ENCODE assay signal across 10 cellular contexts in the genomic region with DNA sequence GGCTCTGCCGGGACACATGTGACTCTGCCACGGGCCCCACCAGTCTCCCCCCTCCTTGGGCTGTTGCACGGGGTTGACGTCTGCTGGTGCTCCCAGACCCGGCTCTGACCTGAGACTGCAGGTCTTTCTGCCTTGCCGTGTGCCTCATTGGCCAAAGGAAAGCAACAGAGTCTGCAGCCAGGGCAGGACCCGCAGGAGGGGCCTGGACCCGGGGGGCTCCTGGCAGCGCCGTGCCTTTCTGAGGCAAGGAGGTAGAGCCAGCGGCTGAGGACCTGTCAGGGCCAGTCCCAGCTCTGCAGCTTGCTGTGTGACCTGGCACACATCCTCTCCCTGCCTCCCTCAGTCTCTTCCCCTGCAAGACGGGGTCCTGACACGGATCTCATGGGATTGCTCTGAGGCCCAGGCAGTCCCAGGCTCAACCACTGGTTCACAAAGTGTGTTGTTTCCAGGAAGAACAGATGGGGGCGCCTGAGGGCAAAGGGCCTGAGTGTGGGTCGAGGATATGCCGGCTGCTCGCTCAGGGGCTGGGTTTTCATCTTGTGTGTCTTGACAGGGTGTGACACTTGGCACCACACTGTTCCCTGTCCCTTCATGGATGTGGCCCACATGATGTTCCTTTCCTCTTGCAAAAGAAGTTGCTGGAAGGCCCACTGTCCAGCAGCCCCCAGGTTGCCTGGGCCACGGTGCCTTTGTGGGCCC. TPM values are rescaled to one million over a fixed set of nuclear protein-coding genes. Genes with fewer than 3 reads are reported as not detected.
DNase-seq lines count a peak whose midpoint lies in the region; ATAC-seq and TF ChIP-seq lines count a peak whose summit lies in the region.
"Had no signal": no experiment of that assay in that cellular context is flagged by ENCODE, and none has a peak within 500 bp of the region (broad histone marks: within the 10 kb centered on the region; RNA-seq: fewer than 3 reads in every experiment).

No MANE protein-coding gene starts in this region.

- no peaks in the 10 kb centered on the region for H3K9me3 Mint-ChIP-seq in activated CD8-positive, alpha-beta memory T cell treated with anti-CD3 and anti-CD28 coated beads, Interleukin-2, amount 10 ng/mL, durations not matched to agents 7 days and 5 days (ENCODE audit: low read depth)
- H3K9me3 Mint-ChIP-seq in effector memory CD8-positive, alpha-beta T cell, result no peaks in the 10 kb centered on the region
- no peaks in the 10 kb centered on the region for H3K9me3 Mint-ChIP-seq in neural progenitor cell
- H3K9me3 Mint-ChIP-seq: mesothelial cell of epicardium had no signal

- no peak overlapping the region for H3K27ac ChIP-seq in neural progenitor cell
- H3K27ac ChIP-seq: upper lobe of left lung had no signal

- H3K4me1 ChIP-seq in neural progenitor cell, result no peaks in the 10 kb centered on the region
- H3K4me1 ChIP-seq: upper lobe of left lung had no signal

- no peaks in the 10 kb centered on the region for H3F3A ChIP-seq in neural progenitor cell (ENCODE audit: low read depth)

- ATAC-seq in activated CD8-positive, alpha-beta memory T cell treated with anti-CD3 and anti-CD28 coated beads, Interleukin-2, amount 10 ng/mL, durations not matched to agents 7 days and 5 days, result peak; percentile 77
- ATAC-seq in effector memory CD8-positive, alpha-beta T cell (replicated peaks), result peak; percentile 58
- ATAC-seq in GM19395 (IDR thresholded peaks at IDR 0.05; ENCODE audit: unreplicated experiment) (no peak), HG03025 (IDR thresholded peaks at IDR 0.05; ENCODE audit: low FRiP score, unreplicated experiment) (no peak)

- no peak overlapping the region for H3K9ac ChIP-seq in neural progenitor cell

- H3K27me3 Mint-ChIP-seq in activated CD8-positive, alpha-beta memory T cell treated with anti-CD3 and anti-CD28 coated beads, Interleukin-2, amount 10 ng/mL, durations not matched to agents 7 days and 5 days, result no peaks in the 10 kb centered on the region
- H3K27me3 Mint-ChIP-seq in effector memory CD8-positive, alpha-beta T cell, result no peaks in the 10 kb centered on the region
- no peaks in the 10 kb centered on the region for H3K27me3 Mint-ChIP-seq in neural progenitor cell (ENCODE audit: insufficient read depth, low read depth)

- CTCF ChIA-PET in activated CD8-positive, alpha-beta memory T cell treated with anti-CD3 and anti-CD28 coated beads, Interleukin-2, amount 10 ng/mL, durations not matched to agents 7 days and 5 days (lab: Charles Lee), result interaction anchor here (0.9 to 1.9 kb wide), 4 partner anchors 16 to 108 kb away, joined by 3 to 5 read pairs (median 4); partner anchors contain the start of gene GPR35

- H4K20me1 ChIP-seq in neural progenitor cell (ENCODE audit: low read depth), result peaks cover 11% of the 10 kb centered on the region

- H3K36me3 ChIP-seq in neural progenitor cell, result no peaks in the 10 kb centered on the region

- H3K4me1 Mint-ChIP-seq in activated CD8-positive, alpha-beta memory T cell treated with anti-CD3 and anti-CD28 coated beads, Interleukin-2, amount 10 ng/mL, durations not matched to agents 7 days and 5 days, result peaks cover 5% of the 10 kb centered on the region
- H3K4me1 Mint-ChIP-seq in effector memory CD8-positive, alpha-beta T cell (ENCODE audit: low read depth in 2 of 2), result peaks cover 4 to 12% of the 10 kb centered on the region in 2 donors
- no peaks in the 10 kb centered on the region for H3K4me1 Mint-ChIP-seq in neural progenitor cell
- H3K4me1 Mint-ChIP-seq: mesothelial cell of epicardium had no signal

- no peak overlapping the region for H3K4me3 ChIP-seq in neural progenitor cell
- H3K4me3 ChIP-seq: upper lobe of left lung had no signal

- no peak overlapping the region for H2AFZ ChIP-seq in neural progenitor cell (replicated peaks)

- no peak overlapping the region for H3K4me2 ChIP-seq in neural progenitor cell

- no peaks in the 10 kb centered on the region for H3K27me3 ChIP-seq in neural progenitor cell
- H3K27me3 ChIP-seq: upper lobe of left lung had no signal

- peak; percentile 55 for TF ChIP-seq CTCF in neural progenitor cell (IDR thresholded peaks at IDR 0.05)

- H3K9me3 ChIP-seq in neural progenitor cell (ENCODE audit: low read depth), result no peaks in the 10 kb centered on the region
- H3K9me3 ChIP-seq: upper lobe of left lung had no signal

- peaks cover 2% of the 10 kb centered on the region for H3K36me3 Mint-ChIP-seq in activated CD8-positive, alpha-beta memory T cell treated with anti-CD3 and anti-CD28 coated beads, Interleukin-2, amount 10 ng/mL, durations not matched to agents 7 days and 5 days
- peaks cover 18% of the 10 kb centered on the region for H3K36me3 Mint-ChIP-seq in effector memory CD8-positive, alpha-beta T cell (ENCODE audit: insufficient read depth)
- H3K36me3 Mint-ChIP-seq in neural progenitor cell, result peaks cover 5% of the 10 kb centered on the region

- H3K4me3 Mint-ChIP-seq in activated CD8-positive, alpha-beta memory T cell treated with anti-CD3 and anti-CD28 coated beads, Interleukin-2, amount 10 ng/mL, durations not matched to agents 7 days and 5 days, result no peak overlapping the region
- H3K4me3 Mint-ChIP-seq in effector memory CD8-positive, alpha-beta T cell, result no peak overlapping the region
- H3K4me3 Mint-ChIP-seq in neural progenitor cell, result no peak overlapping the region
- H3K4me3 Mint-ChIP-seq: mesothelial cell of epicardium had no signal

- DNase-seq in activated CD8-positive, alpha-beta memory T cell treated with anti-CD3 and anti-CD28 coated beads, Interleukin-2, amount 10 ng/mL, durations not matched to agents 7 days and 5 days, result peak; percentile 78
- DNase-seq in activated CD8-positive, alpha-beta memory T cell treated with anti-CD3 and anti-CD28 coated beads, Interleukin-2, amount 50 U/mL, for 48 hours, result no peak
- DNase-seq in OCI-M1 (lab: John Stamatoyannopoulos, UW) (peak; percentile 68), neural progenitor cell (ENCODE audit: low spot score) (peak; percentile 61), NCI-H128 (lab: John Stamatoyannopoulos, UW; ENCODE audit: unreplicated experiment) (no peak)
- DNase-seq in effector memory CD8-positive, alpha-beta T cell, result peak; percentile 19 to 31 (median 25)

- H3K79me2 ChIP-seq in neural progenitor cell (ENCODE audit: low read depth), result peaks cover under 1% of the 10 kb centered on the region

- peak overlapping the region; percentile 60 for H3K27ac Mint-ChIP-seq in activated CD8-positive, alpha-beta memory T cell treated with anti-CD3 and anti-CD28 coated beads, Interleukin-2, amount 10 ng/mL, durations not matched to agents 7 days and 5 days
- peak overlapping the region in 1 of 2 donors; percentile 41 for H3K27ac Mint-ChIP-seq in effector memory CD8-positive, alpha-beta T cell
- no peak overlapping the region for H3K27ac Mint-ChIP-seq in neural progenitor cell
- H3K27ac Mint-ChIP-seq: mesothelial cell of epicardium had no signal

RNA-seq across cellular contexts. Expression of gene CAPN10, which starts 9.0 kb away (rescaled TPM):
- 10 to 100 TPM; 54.0 to 75.8 TPM for total RNA-seq in activated CD8-positive, alpha-beta memory T cell treated with anti-CD3 and anti-CD28 coated beads, Interleukin-2, amount 10 ng/mL, durations not matched to agents 7 days and 5 days
- total RNA-seq in neural progenitor cell (ENCODE audit: low replicate concordance), result 16.1 and 62.9 TPM in 2 replicates

RNA-seq across cellular contexts. Expression of gene RNPEPL1, which starts 27.2 kb away (rescaled TPM):
- total RNA-seq in activated CD8-positive, alpha-beta memory T cell treated with anti-CD3 and anti-CD28 coated beads, Interleukin-2, amount 10 ng/mL, durations not matched to agents 7 days and 5 days, result 100 to 1,000 TPM; 101 to 152 TPM
- 2.7 and 7.5 TPM in 2 replicates for total RNA-seq in neural progenitor cell (ENCODE audit: low replicate concordance)

RNA-seq across cellular contexts. Expression of gene GPR35, which starts 29.8 kb away (rescaled TPM):
- total RNA-seq in activated CD8-positive, alpha-beta memory T cell treated with anti-CD3 and anti-CD28 coated beads, Interleukin-2, amount 10 ng/mL, durations not matched to agents 7 days and 5 days, result 10 to 100 TPM; 14.4 to 35.4 TPM
- total RNA-seq in neural progenitor cell (ENCODE audit: low replicate concordance), result 0.34 and 0.74 TPM in 2 replicates

RNA-seq across cellular contexts. Expression of gene DUSP28, which starts 35.4 kb away (rescaled TPM):
- total RNA-seq in activated CD8-positive, alpha-beta memory T cell treated with anti-CD3 and anti-CD28 coated beads, Interleukin-2, amount 10 ng/mL, durations not matched to agents 7 days and 5 days, result 10 to 100 TPM; 10.0 to 10.1 TPM
- total RNA-seq in neural progenitor cell (ENCODE audit: low replicate concordance), result 5.1 and 8.9 TPM in 2 replicates

RNA-seq across cellular contexts. Expression of gene ANKMY1, which starts 37.7 kb away (rescaled TPM):
- total RNA-seq in activated CD8-positive, alpha-beta memory T cell treated with anti-CD3 and anti-CD28 coated beads, Interleukin-2, amount 10 ng/mL, durations not matched to agents 7 days and 5 days, result 10 to 100 TPM; 21.3 to 33.5 TPM
- total RNA-seq in neural progenitor cell (ENCODE audit: low replicate concordance), result 4.2 and 6.9 TPM in 2 replicates

Comparison
In these comparisons a context has a peak if more than half of its experiments do, and no peak if none do; other contexts are left out.
1. DNase-seq: peak in activated CD8-positive, alpha-beta memory T cell treated with anti-CD3 and anti-CD28 coated beads, Interleukin-2, amount 10 ng/mL, durations not matched to agents 7 days and 5 days (single experiment), OCI-M1 (single experiment), effector memory CD8-positive, alpha-beta T cell (3 of 3) and neural progenitor cell (single experiment); none in activated CD8-positive, alpha-beta memory T cell treated with anti-CD3 and anti-CD28 coated beads, Interleukin-2, amount 50 U/mL, for 48 hours (single experiment) and NCI-H128 (single experiment).
2. ATAC-seq: peak in activated CD8-positive, alpha-beta memory T cell treated with anti-CD3 and anti-CD28 coated beads, Interleukin-2, amount 10 ng/mL, durations not matched to agents 7 days and 5 days (single experiment) and effector memory CD8-positive, alpha-beta T cell (single experiment); none in GM19395 (single experiment) and HG03025 (single experiment).
3. RNA of gene RNPEPL1, which starts 27.2 kb away (total RNA-seq): 101 to 152 TPM in activated CD8-positive, alpha-beta memory T cell treated with anti-CD3 and anti-CD28 coated beads, Interleukin-2, amount 10 ng/mL, durations not matched to agents 7 days and 5 days; 2.7 to 7.5 TPM in neural progenitor cell; every median in the first group is over 10 times any median in the second.